ENCODE assay signal across 15 cellular contexts in the genomic region with DNA sequence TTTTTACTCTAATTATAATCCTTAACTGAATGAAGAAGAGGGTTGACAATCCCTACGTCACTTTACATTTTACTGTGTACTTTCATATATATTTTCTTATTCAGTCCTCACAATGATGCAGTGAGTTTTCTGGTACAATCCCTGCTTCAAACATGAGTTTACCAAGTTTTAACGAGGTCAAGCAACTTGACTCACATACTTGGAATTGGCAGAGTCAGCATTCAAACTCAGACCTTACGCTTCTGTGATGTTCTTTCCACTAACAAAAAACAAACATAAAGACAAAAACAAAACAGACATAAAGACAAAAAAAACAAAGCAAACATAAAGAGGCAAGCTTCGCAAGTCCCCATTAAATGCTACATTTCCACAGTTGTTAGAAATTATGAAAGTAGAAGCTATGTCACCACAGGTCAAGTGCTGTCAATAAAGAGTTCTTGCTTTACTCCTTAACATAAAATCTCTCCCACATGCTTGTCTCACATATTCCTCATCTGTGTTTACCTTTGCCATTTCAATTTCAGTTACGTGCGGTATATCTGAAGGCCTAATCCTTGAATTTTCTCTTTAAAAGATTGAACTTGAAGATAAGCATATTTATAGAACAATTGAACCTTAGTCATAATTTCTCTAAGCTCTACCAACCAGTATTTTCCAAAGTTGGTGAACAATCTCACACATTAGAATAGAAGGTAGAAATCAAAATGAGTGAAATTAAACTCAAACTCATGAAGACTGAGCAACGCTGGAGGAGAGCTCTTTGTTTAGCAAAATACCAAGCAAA.
DNase-seq lines count a peak whose midpoint lies in the region; ATAC-seq and TF ChIP-seq lines count a peak whose summit lies in the region.
"Had no signal": no experiment of that assay in that cellular context is flagged by ENCODE, and none has a peak within 500 bp of the region (broad histone marks: within the 10 kb centered on the region; RNA-seq: fewer than 3 reads in every experiment).

No MANE protein-coding gene starts in this region.

- H3K4me3 Mint-ChIP-seq in activated T-cell treated with anti-CD3 and anti-CD28 coated beads, Interleukin-2, amount 50 U/mL, for 72 hours = peak overlapping the region; percentile 66 to 84
- H3K4me3 Mint-ChIP-seq in activated CD8-positive, alpha-beta T cell treated with anti-CD3 and anti-CD28 coated beads, Interleukin-2, amount 10 ng/mL, durations not matched to agents 7 days and 5 days = no peak overlapping the region
- peak overlapping the region; percentile 58 to 78 for H3K4me3 Mint-ChIP-seq in stimulated activated naive CD8-positive, alpha-beta T cell treated with anti-CD3 and anti-CD28 coated beads, Interleukin-15, amount 100 ng/mL, for 72 hours
- H3K4me3 Mint-ChIP-seq: HFFc6, mesothelial cell of epicardium had no signal

- POLR2A ChIA-PET in activated CD8-positive, alpha-beta T cell treated with anti-CD3 and anti-CD28 coated beads, Interleukin-2, amount 10 ng/mL, durations not matched to agents 7 days and 5 days (lab: Charles Lee) = interaction anchor here (0.6 to 2.7 kb wide), 7 partner anchors 9 to 333 kb away, joined by 3 to 20 read pairs (median 5); no protein-coding TSS in a partner anchor

- H3K4me1 Mint-ChIP-seq in activated T-cell treated with anti-CD3 and anti-CD28 coated beads, Interleukin-2, amount 50 U/mL, for 72 hours (ENCODE audit: low read depth) = peaks cover 96% of the 10 kb centered on the region
- peaks cover 88% of the 10 kb centered on the region for H3K4me1 Mint-ChIP-seq in activated CD8-positive, alpha-beta T cell treated with anti-CD3 and anti-CD28 coated beads, Interleukin-2, amount 10 ng/mL, durations not matched to agents 7 days and 5 days (ENCODE audit: low read depth)
- peaks cover 15% of the 10 kb centered on the region for H3K4me1 Mint-ChIP-seq in stimulated activated naive CD8-positive, alpha-beta T cell treated with anti-CD3 and anti-CD28 coated beads, Interleukin-15, amount 100 ng/mL, for 72 hours

- H3K36me3 Mint-ChIP-seq in activated T-cell treated with anti-CD3 and anti-CD28 coated beads, Interleukin-2, amount 50 U/mL, for 72 hours (ENCODE audit: insufficient read depth in 2 of 2) = peaks cover 11 to 24% of the 10 kb centered on the region in 2 donors
- peaks cover 82% of the 10 kb centered on the region for H3K36me3 Mint-ChIP-seq in activated CD8-positive, alpha-beta T cell treated with anti-CD3 and anti-CD28 coated beads, Interleukin-2, amount 10 ng/mL, durations not matched to agents 7 days and 5 days (ENCODE audit: low read depth)

- CTCF ChIA-PET in activated CD8-positive, alpha-beta T cell treated with anti-CD3 and anti-CD28 coated beads, Interleukin-2, amount 10 ng/mL, durations not matched to agents 7 days and 5 days (lab: Charles Lee) = interaction anchor here (1.1 to 2.7 kb wide), 6 partner anchors 9 to 121 kb away, joined by 3 to 16 read pairs (median 6); no protein-coding TSS in a partner anchor

- no peaks in the 10 kb centered on the region for H3K27me3 Mint-ChIP-seq in activated T-cell treated with anti-CD3 and anti-CD28 coated beads, Interleukin-2, amount 50 U/mL, for 72 hours (ENCODE audit: low read depth)
- H3K27me3 Mint-ChIP-seq in activated CD8-positive, alpha-beta T cell treated with anti-CD3 and anti-CD28 coated beads, Interleukin-2, amount 10 ng/mL, durations not matched to agents 7 days and 5 days (ENCODE audit: low read depth) = no peaks in the 10 kb centered on the region
- no peaks in the 10 kb centered on the region for H3K27me3 Mint-ChIP-seq in stimulated activated naive CD8-positive, alpha-beta T cell treated with anti-CD3 and anti-CD28 coated beads, Interleukin-15, amount 100 ng/mL, for 72 hours

- H3K4me3 ChIP-seq in fibroblast of villous mesenchyme (ENCODE audit: low read depth, low read length) = no peak overlapping the region
- H3K4me3 ChIP-seq: smooth muscle cell had no signal

- TF ChIP-seq CTCF in fibroblast of villous mesenchyme (IDR thresholded peaks at IDR 0.05; ENCODE audit: insufficient read depth, low read depth, low read length) = no peak

- DNase-seq in activated T-cell treated with anti-CD3 and anti-CD28 coated beads, Interleukin-2, amount 50 U/mL, for 72 hours = no peak
- no peak for DNase-seq in activated T-cell treated with anti-CD3 and anti-CD28 coated beads, Interleukin-2, amount 50 U/mL, for 1 hour
- DNase-seq in activated CD8-positive, alpha-beta T cell treated with anti-CD3 and anti-CD28 coated beads, Interleukin-2, amount 10 ng/mL, durations not matched to agents 7 days and 5 days = no peak
- DNase-seq in fibroblast of villous mesenchyme (ENCODE audit: low read depth) = peak; percentile 8
- no peak for DNase-seq in stimulated activated naive CD8-positive, alpha-beta T cell treated with anti-CD3 and anti-CD28 coated beads, Interleukin-15, amount 100 ng/mL, for 72 hours
- DNase-seq in NCI-H748 treated with DMSO at 0.1 percent for 48 hours (lab: John Stamatoyannopoulos, UW) = no peak
- DNase-seq: activated gamma-delta T cell, HFFc6, islet precursor cell, NCI-H510A treated with DMSO at 0.1 percent for 48 hours, SK-N-SH had no signal

- H3K9me3 Mint-ChIP-seq in activated T-cell treated with anti-CD3 and anti-CD28 coated beads, Interleukin-2, amount 50 U/mL, for 72 hours = no peaks in the 10 kb centered on the region
- H3K9me3 Mint-ChIP-seq in activated CD8-positive, alpha-beta T cell treated with anti-CD3 and anti-CD28 coated beads, Interleukin-2, amount 10 ng/mL, durations not matched to agents 7 days and 5 days (ENCODE audit: insufficient read depth) = no peaks in the 10 kb centered on the region
- no peaks in the 10 kb centered on the region for H3K9me3 Mint-ChIP-seq in stimulated activated naive CD8-positive, alpha-beta T cell treated with anti-CD3 and anti-CD28 coated beads, Interleukin-15, amount 100 ng/mL, for 72 hours

- peak overlapping the region; percentile 99 for H3K27ac Mint-ChIP-seq in activated T-cell treated with anti-CD3 and anti-CD28 coated beads, Interleukin-2, amount 50 U/mL, for 72 hours
- peak overlapping the region; percentile 16 for H3K27ac Mint-ChIP-seq in activated CD8-positive, alpha-beta T cell treated with anti-CD3 and anti-CD28 coated beads, Interleukin-2, amount 10 ng/mL, durations not matched to agents 7 days and 5 days
- peak overlapping the region; percentile 91 to 95 for H3K27ac Mint-ChIP-seq in stimulated activated naive CD8-positive, alpha-beta T cell treated with anti-CD3 and anti-CD28 coated beads, Interleukin-15, amount 100 ng/mL, for 72 hours
- H3K27ac Mint-ChIP-seq: HFFc6, mesothelial cell of epicardium had no signal

- peak; percentile 27 to 31 for ATAC-seq in activated T-cell treated with anti-CD3 and anti-CD28 coated beads, Interleukin-2, amount 50 U/mL, for 72 hours (replicated peaks in 1 of 2)
- peak; percentile 11 for ATAC-seq in activated CD8-positive, alpha-beta T cell treated with anti-CD3 and anti-CD28 coated beads, Interleukin-2, amount 10 ng/mL, durations not matched to agents 7 days and 5 days
- ATAC-seq in stimulated activated naive CD8-positive, alpha-beta T cell treated with anti-CD3 and anti-CD28 coated beads, Interleukin-15, amount 100 ng/mL, for 72 hours = no peak
- ATAC-seq in GM21786 (IDR thresholded peaks at IDR 0.05; ENCODE audit: unreplicated experiment) (no peak), GM21360 (IDR thresholded peaks at IDR 0.05; ENCODE audit: unreplicated experiment) (no peak)

Comparison
In these comparisons a context has a peak if more than half of its experiments do, and no peak if none do; other contexts are left out.
1. ATAC-seq: peak in activated T-cell treated with anti-CD3 and anti-CD28 coated beads, Interleukin-2, amount 50 U/mL, for 72 hours (2 of 2) and activated CD8-positive, alpha-beta T cell treated with anti-CD3 and anti-CD28 coated beads, Interleukin-2, amount 10 ng/mL, durations not matched to agents 7 days and 5 days (single experiment); none in stimulated activated naive CD8-positive, alpha-beta T cell treated with anti-CD3 and anti-CD28 coated beads, Interleukin-15, amount 100 ng/mL, for 72 hours (single experiment), GM21786 (single experiment) and GM21360 (single experiment).
2. H3K27ac Mint-ChIP-seq: peak in every context shown above with its lines; median percentile 99 in activated T-cell treated with anti-CD3 and anti-CD28 coated beads, Interleukin-2, amount 50 U/mL, for 72 hours; 93 in stimulated activated naive CD8-positive, alpha-beta T cell treated with anti-CD3 and anti-CD28 coated beads, Interleukin-15, amount 100 ng/mL, for 72 hours; 16 in activated CD8-positive, alpha-beta T cell treated with anti-CD3 and anti-CD28 coated beads, Interleukin-2, amount 10 ng/mL, durations not matched to agents 7 days and 5 days.